8 cellular contexts compared by ENCODE assay signal in genomic region chr5:160418561-160419457, GRCh38. TPM values are rescaled to one million over a fixed set of nuclear protein-coding genes. Genes with fewer than 3 reads are reported as not detected.
DNase-seq lines count a peak whose midpoint lies in the region; ATAC-seq and TF ChIP-seq lines count a peak whose summit lies in the region.

TSS of gene SLU7 (minus strand) at chr5:160419081. CDS start at chr5:160415294, 3,787 bp downstream.

- no peaks in the 10 kb centered on the region for H3K27me3 ChIP-seq in BJ (ENCODE audit: control insufficient read depth, insufficient read depth, low read length)

- H3K4me3 ChIP-seq in BJ (ENCODE audit: low read depth, low read length), result peak within 1 kb of the TSS; percentile 91

- peak within 1 kb of the TSS; percentile 97 for H3K27ac Mint-ChIP-seq in activated CD4-positive, alpha-beta T cell treated with anti-CD3 and anti-CD28 coated beads, Interleukin-2, amount 10 ng/mL, durations not matched to agents 7 days and 5 days

- no peaks in the 10 kb centered on the region for H3K27me3 Mint-ChIP-seq in activated CD4-positive, alpha-beta T cell treated with anti-CD3 and anti-CD28 coated beads, Interleukin-2, amount 10 ng/mL, durations not matched to agents 7 days and 5 days

- CTCF ChIA-PET in BJ (lab: Yijun Ruan, JAX), result interaction anchor here (3.2 kb wide), 1 partner anchor 20 kb away, joined by 13 read pairs; no protein-coding TSS in a partner anchor
- CTCF ChIA-PET in activated CD4-positive, alpha-beta T cell treated with anti-CD3 and anti-CD28 coated beads, Interleukin-2, amount 10 ng/mL, durations not matched to agents 7 days and 5 days (lab: Charles Lee), result interaction anchor here (0.6 to 2.0 kb wide), 9 partner anchors 10 to 275 kb away, joined by 3 to 4 read pairs (median 4); no protein-coding TSS in a partner anchor

- H3K36me3 Mint-ChIP-seq in activated CD4-positive, alpha-beta T cell treated with anti-CD3 and anti-CD28 coated beads, Interleukin-2, amount 10 ng/mL, durations not matched to agents 7 days and 5 days (ENCODE audit: low read depth), result peaks cover 19% of the 10 kb centered on the region

- TF ChIP-seq CTCF in BJ (IDR thresholded peaks at IDR 0.05; ENCODE audit: insufficient read depth, low read depth, low read length), result no peak

- peak; percentile 86 for DNase-seq in BJ (ENCODE audit: low read depth)
- DNase-seq in NCI-H69 (lab: John Stamatoyannopoulos, UW), result peak; percentile 98
- peak; percentile 93 for DNase-seq in activated CD4-positive, alpha-beta T cell treated with anti-CD3 and anti-CD28 coated beads, Interleukin-2, amount 10 ng/mL, durations not matched to agents 7 days and 5 days
- DNase-seq in dedifferentiated amniotic fluid mesenchymal stem cell (ENCODE audit: extremely low spot score), result peak; percentile 98
- peak; percentile 94 for DNase-seq in left lobe of liver (ENCODE audit: low spot score)
- peak; percentile 88 for DNase-seq in stimulated activated CD4-positive, alpha-beta T cell treated with anti-CD3 and anti-CD28 coated beads, Interleukin-2, amount 100 ng/mL, for 4 hours (ENCODE audit: low read depth)

- peaks cover 64% of the 10 kb centered on the region for H3K4me1 Mint-ChIP-seq in activated CD4-positive, alpha-beta T cell treated with anti-CD3 and anti-CD28 coated beads, Interleukin-2, amount 10 ng/mL, durations not matched to agents 7 days and 5 days

- H3K9me3 Mint-ChIP-seq in activated CD4-positive, alpha-beta T cell treated with anti-CD3 and anti-CD28 coated beads, Interleukin-2, amount 10 ng/mL, durations not matched to agents 7 days and 5 days, result no peaks in the 10 kb centered on the region

- peak within 1 kb of the TSS; percentile 96 for H3K4me3 Mint-ChIP-seq in activated CD4-positive, alpha-beta T cell treated with anti-CD3 and anti-CD28 coated beads, Interleukin-2, amount 10 ng/mL, durations not matched to agents 7 days and 5 days

- peak; percentile 64 for ATAC-seq in GM19328 (IDR thresholded peaks at IDR 0.05; ENCODE audit: unreplicated experiment)
- ATAC-seq in HG03520 (IDR thresholded peaks at IDR 0.05; ENCODE audit: unreplicated experiment), result peak; percentile 63
- peak; percentile 89 for ATAC-seq in left lobe of liver

- 0 out of 2 replicates have a peak, but pooled peaks cover 2% of the 10 kb centered on the region for H3K36me3 ChIP-seq in BJ (ENCODE audit: control insufficient read depth, insufficient read depth, low read length)

- POLR2A ChIA-PET in BJ (lab: Charles Lee), result interaction anchor here (0.6 to 1.3 kb wide), 4 partner anchors 18 to 1211 kb away, joined by 4 to 11 read pairs (median 9); partner anchors contain the start of gene FAM200C
- POLR2A ChIA-PET in activated CD4-positive, alpha-beta T cell treated with anti-CD3 and anti-CD28 coated beads, Interleukin-2, amount 10 ng/mL, durations not matched to agents 7 days and 5 days (lab: Charles Lee), result interaction anchor here (0.6 to 1.1 kb wide), 4 partner anchors 25 to 1246 kb away, joined by 3 to 6 read pairs (median 4); no protein-coding TSS in a partner anchor

RNA-seq across cellular contexts. Expression of gene SLU7, which starts in this region (rescaled TPM):
- polyA plus RNA-seq in BJ (2011; rRNA removed), result 12.5 and 28.2 TPM in 2 replicates
- 8.1 and 8.2 TPM in 2 replicates for polyA minus RNA-seq in BJ (2011; rRNA and poly(A)+ RNA removed)
- 10 to 100 TPM; 63.5 to 64.6 TPM for total RNA-seq in activated CD4-positive, alpha-beta T cell treated with anti-CD3 and anti-CD28 coated beads, Interleukin-2, amount 10 ng/mL, durations not matched to agents 7 days and 5 days
- total RNA-seq in left lobe of liver, result 20.1 TPM

Comparison
In these comparisons a context has a peak if more than half of its experiments do, and no peak if none do; other contexts are left out.
1. Peak in every context shown above with its lines: DNase-seq, ATAC-seq and H3K4me3 ChIP-seq.